In the genomic region with DNA sequence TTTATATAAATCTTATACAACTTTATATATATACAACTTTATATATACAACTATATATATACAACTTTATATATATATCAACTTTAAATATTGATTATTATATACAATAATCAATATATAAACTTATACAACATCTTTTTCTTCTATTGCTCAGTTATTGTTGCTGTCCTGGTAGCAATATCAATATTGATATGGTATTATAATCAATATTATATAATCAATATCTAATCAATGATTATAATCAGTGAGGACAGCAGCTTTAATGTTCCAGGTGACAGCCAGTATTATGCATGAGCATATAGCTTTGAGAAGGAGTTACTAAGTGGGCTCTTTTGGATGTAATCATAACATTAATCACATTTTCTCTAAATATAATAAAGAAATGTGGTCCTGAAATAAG, we compare ENCODE assay signal across 26 cellular contexts.
"Had no signal": no experiment of that assay in that cellular context is flagged by ENCODE, and none has a peak within 500 bp of the region (broad histone marks: within the 10 kb centered on the region; RNA-seq: fewer than 3 reads in every experiment).

No MANE protein-coding gene starts in this region.

- H3K36me3 ChIP-seq: esophagus squamous epithelium, gastrocnemius medialis, heart right ventricle, left lung, lower lobe of right lung had no signal

- H3K4me1 ChIP-seq: esophagus squamous epithelium, heart right ventricle, left lung, lower lobe of right lung had no signal

- H3K36me3 Mint-ChIP-seq: mesothelial cell of epicardium, naive B cell had no signal

- H3K27ac ChIP-seq: coronary artery, dorsolateral prefrontal cortex, epithelial cell of prostate, esophagus squamous epithelium, gastrocnemius medialis, heart right ventricle, left lung, lower lobe of right lung had no signal

- H3K27ac Mint-ChIP-seq: mesothelial cell of epicardium, naive B cell had no signal

- H3K27me3 ChIP-seq: esophagus squamous epithelium, gastrocnemius medialis, heart right ventricle, left lung had no signal

- DNase-seq: dermis blood vessel endothelial cell; dorsolateral prefrontal cortex; effector CD4-positive, alpha-beta T cell; effector memory CD4-positive, alpha-beta T cell; erythroblast; esophagus squamous epithelium; foreskin fibroblast; foreskin melanocyte; gastrocnemius medialis; glutamatergic neuron; head of caudate nucleus; heart right ventricle; hippocampal formation; left cardiac atrium; left lung; left ventricle myocardium superior; lower lobe of right lung; mesenchymal stem cell; mucosa of descending colon; naive B cell had no signal

- H3K4me1 Mint-ChIP-seq: naive B cell had no signal

- FAIRE-seq: islet of Langerhans, keratinocyte had no signal

- H3K4me3 ChIP-seq: coronary artery, dorsolateral prefrontal cortex, esophagus squamous epithelium, gastrocnemius medialis, heart right ventricle, left lung, lower lobe of right lung, mucosa of descending colon had no signal

- ATAC-seq: esophagus mucosa, gastrocnemius medialis, heart right ventricle, left cardiac atrium, left lung, left ventricle myocardium superior, lower lobe of right lung, mucosa of descending colon had no signal

- H3K9me3 ChIP-seq: esophagus squamous epithelium, gastrocnemius medialis, heart right ventricle, left lung, lower lobe of right lung had no signal

- H3K4me3 Mint-ChIP-seq: mesothelial cell of epicardium, naive B cell had no signal
